ENCODE assay signal across 17 cellular contexts in genomic region chr2:239532305-239532649, GRCh38.
"Had no signal": no experiment of that assay in that cellular context is flagged by ENCODE, and none has a peak within 500 bp of the region (broad histone marks: within the 10 kb centered on the region; RNA-seq: fewer than 3 reads in every experiment).

No MANE protein-coding gene starts in this region.

- H3K36me3 ChIP-seq: esophagus squamous epithelium, gastroesophageal sphincter, neutrophil, right lobe of liver, stomach, uterus had no signal

- H3K27ac ChIP-seq: esophagus squamous epithelium, gastroesophageal sphincter, neutrophil, psoas muscle, right lobe of liver, stomach, uterus had no signal

- H3K4me1 ChIP-seq: right lobe of liver, uterus had no signal

- H3K27ac Mint-ChIP-seq: memory B cell, mesothelial cell of epicardium, natural killer cell had no signal

- DNase-seq: esophagus squamous epithelium; foreskin fibroblast; islet precursor cell; natural killer cell; psoas muscle; stimulated activated CD4-positive, alpha-beta T cell treated with anti-CD3 and anti-CD28 coated beads, Interleukin-2, amount 100 ng/mL, for 24 hours; stimulated activated naive CD4-positive, alpha-beta T cell; stomach; substantia nigra; uterus had no signal

- H3K4me3 Mint-ChIP-seq: memory B cell, mesothelial cell of epicardium, natural killer cell, type B pancreatic cell had no signal

- H3K9me3 Mint-ChIP-seq: type B pancreatic cell had no signal

- H3K27me3 ChIP-seq: gastroesophageal sphincter, neutrophil, right lobe of liver, uterus had no signal

- H3K4me3 ChIP-seq: esophagus squamous epithelium, gastroesophageal sphincter, psoas muscle, right lobe of liver, stomach, uterus had no signal

- ATAC-seq: gastroesophageal sphincter, left lobe of liver, natural killer cell, right lobe of liver had no signal

- H3K9me3 ChIP-seq: esophagus squamous epithelium, neutrophil, right lobe of liver, uterus had no signal

- H3K36me3 Mint-ChIP-seq: mesothelial cell of epicardium, natural killer cell, type B pancreatic cell had no signal
